Comparison of ENCODE assay signal across 9 cellular contexts in the genomic region with DNA sequence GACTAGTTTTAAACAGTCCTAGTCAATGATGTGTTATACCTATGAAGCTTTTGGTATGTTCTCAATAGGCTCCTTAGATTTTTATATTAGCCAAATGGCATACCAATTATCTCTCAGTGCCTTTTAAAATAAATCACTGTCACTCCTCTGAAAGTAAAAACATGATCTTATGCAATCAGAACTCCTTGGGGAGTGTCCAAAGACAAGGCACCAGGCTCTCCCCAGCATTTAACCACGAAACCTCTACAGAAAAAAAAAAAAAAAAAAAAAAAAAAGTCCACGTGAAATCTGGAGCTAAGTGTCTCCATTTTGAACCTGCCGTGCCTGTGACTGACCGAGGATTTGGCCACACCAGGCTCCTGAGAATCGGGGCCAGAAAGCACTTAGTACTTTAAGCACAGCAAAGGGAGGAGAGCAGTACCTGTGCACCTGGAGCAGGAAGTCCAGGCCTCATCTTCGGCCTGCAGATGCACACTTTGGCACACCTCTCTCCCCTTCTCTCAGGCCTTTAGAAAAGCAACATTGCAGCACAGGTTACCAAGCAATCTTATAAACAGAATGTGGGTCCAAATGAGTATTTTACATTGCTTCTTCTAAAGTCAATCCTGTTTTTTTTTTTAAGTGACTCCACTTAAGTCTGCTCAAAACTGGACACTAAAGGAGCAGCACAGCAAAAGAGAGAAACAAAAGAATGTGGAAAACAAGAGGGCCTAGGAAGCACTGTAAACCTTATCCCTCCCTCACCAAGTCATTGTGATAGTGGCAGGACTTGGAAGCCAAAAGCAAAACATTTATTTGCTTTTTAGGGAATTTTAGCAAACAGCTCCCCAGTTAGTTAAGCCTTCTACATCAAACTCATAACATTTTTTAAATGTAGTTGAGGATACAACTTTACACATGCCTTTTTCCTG. TPM values are rescaled to one million over a fixed set of nuclear protein-coding genes. Genes with fewer than 3 reads are reported as not detected.
DNase-seq lines count a peak whose midpoint lies in the region; ATAC-seq and TF ChIP-seq lines count a peak whose summit lies in the region.
"Had no signal": no experiment of that assay in that cellular context is flagged by ENCODE, and none has a peak within 500 bp of the region (broad histone marks: within the 10 kb centered on the region; RNA-seq: fewer than 3 reads in every experiment).

No MANE protein-coding gene starts in this region.

- TF ChIP-seq POLR2A in breast epithelium (IDR thresholded peaks at IDR 0.05), result no peak

- peaks cover 32% of the 10 kb centered on the region for H3K27me3 Mint-ChIP-seq in activated CD4-positive, alpha-beta T cell treated with anti-CD3 and anti-CD28 coated beads for 36 hours

- TF ChIP-seq CTCF in breast epithelium (IDR thresholded peaks at IDR 0.05) (no peak), RWPE1 (conservative IDR thresholded peaks at IDR 0.05; ENCODE audit: low read depth) (no peak)

- POLR2A ChIA-PET in RWPE1 (lab: Yijun Ruan, JAX; ENCODE audit: low non-redundant PET), result no interaction called here
- POLR2A ChIA-PET in activated CD4-positive, alpha-beta T cell treated with anti-CD3 and anti-CD28 coated beads for 36 hours (lab: Charles Lee), result interaction anchor here (0.6 kb wide), 1 partner anchor 74 kb away, joined by 4 read pairs; no protein-coding TSS in a partner anchor

- H3K36me3 ChIP-seq in breast epithelium, result no peaks in the 10 kb centered on the region
- H3K36me3 ChIP-seq in muscle layer of duodenum (ENCODE audit: control insufficient read depth in 1 of 2, insufficient read depth in 2 of 2, low read length in 2 of 2), result peaks cover 0 to under 1% of the 10 kb centered on the region in 2 donors
- H3K36me3 ChIP-seq: pancreas had no signal

- no peaks in the 10 kb centered on the region for H3K4me1 ChIP-seq in breast epithelium
- H3K4me1 ChIP-seq in muscle layer of duodenum (ENCODE audit: control insufficient read depth in 1 of 2, insufficient read depth in 2 of 2, low read length in 2 of 2), result peaks cover 0 to 22% of the 10 kb centered on the region in 2 donors

- DNase-seq in NCI-H146 treated with DMSO at 0.1 percent for 48 hours (lab: John Stamatoyannopoulos, UW; ENCODE audit: unreplicated experiment), result peak; percentile 6
- DNase-seq in breast epithelium (ENCODE audit: low spot score in 2 of 2), result no peak
- DNase-seq in RWPE1 (ENCODE audit: low spot score), result no peak
- no peak for DNase-seq in activated CD4-positive, alpha-beta T cell treated with anti-CD3 and anti-CD28 coated beads for 36 hours
- DNase-seq in HT-29 (ENCODE audit: low spot score), result no peak
- DNase-seq: pancreas had no signal

- CTCF ChIA-PET in RWPE1 (lab: Yijun Ruan, JAX), result no interaction called here
- CTCF ChIA-PET in activated CD4-positive, alpha-beta T cell treated with anti-CD3 and anti-CD28 coated beads for 36 hours (lab: Charles Lee), result interaction anchor here (0.5 kb wide), 1 partner anchor 73 kb away, joined by 3 read pairs; no protein-coding TSS in a partner anchor

- no peaks in the 10 kb centered on the region for H3K9me3 Mint-ChIP-seq in activated CD4-positive, alpha-beta T cell treated with anti-CD3 and anti-CD28 coated beads for 36 hours (ENCODE audit: low read depth)

- H3K27ac Mint-ChIP-seq in activated CD4-positive, alpha-beta T cell treated with anti-CD3 and anti-CD28 coated beads for 36 hours, result no peak overlapping the region

- H3K4me3 Mint-ChIP-seq in activated CD4-positive, alpha-beta T cell treated with anti-CD3 and anti-CD28 coated beads for 36 hours, result no peak overlapping the region

- H3K4me1 Mint-ChIP-seq in activated CD4-positive, alpha-beta T cell treated with anti-CD3 and anti-CD28 coated beads for 36 hours, result peaks cover 12% of the 10 kb centered on the region

- peak overlapping the region in 2 of 3 donors; percentile 60 to 62 for H3K4me3 ChIP-seq in breast epithelium
- peak overlapping the region; percentile 72 to 79 for H3K4me3 ChIP-seq in muscle layer of duodenum (ENCODE audit: low read depth in 1 of 2, low read length in 2 of 2)
- H3K4me3 ChIP-seq: GM12878 had no signal

- intact Hi-C loops in breast epithelium (cut with DNase I; ENCODE audit: low total_unique reads), result no loop called here
- intact Hi-C loops in activated CD4-positive, alpha-beta T cell treated with anti-CD3 and anti-CD28 coated beads for 36 hours (cut with DNase I, micrococcal nuclease), result no loop called here

- H3K27me3 ChIP-seq in breast epithelium, result no peaks in the 10 kb centered on the region
- no peaks in the 10 kb centered on the region for H3K27me3 ChIP-seq in muscle layer of duodenum (ENCODE audit: low read depth, low read length)
- H3K27me3 ChIP-seq: pancreas had no signal

- ATAC-seq in activated CD4-positive, alpha-beta T cell treated with anti-CD3 and anti-CD28 coated beads for 36 hours, result no peak
- ATAC-seq: GM12878 had no signal

- H3K9me3 ChIP-seq in breast epithelium (no peaks in the 10 kb centered on the region), muscle layer of duodenum (ENCODE audit: control insufficient read depth in 1 of 2, low read length in 2 of 2) (no peaks in the 10 kb centered on the region)
- H3K9me3 ChIP-seq: pancreas had no signal

- H3K36me3 Mint-ChIP-seq in activated CD4-positive, alpha-beta T cell treated with anti-CD3 and anti-CD28 coated beads for 36 hours (ENCODE audit: low read depth), result no peaks in the 10 kb centered on the region

- H3K27ac ChIP-seq in breast epithelium, result peak overlapping the region; percentile 26 to 31
- peak overlapping the region; percentile 64 for H3K27ac ChIP-seq in muscle layer of duodenum (ENCODE audit: low read length)
- peak overlapping the region; percentile 93 for H3K27ac ChIP-seq in temporal lobe (ENCODE audit: low read depth, low read length)
- no peak overlapping the region for H3K27ac ChIP-seq in RWPE1

RNA-seq across cellular contexts. Expression of a gene that starts 1.5 kb away (rescaled TPM):
- 10 to 100 TPM in 2 of 3 donors, 1 to 10 TPM in 1; 6.9 to 17.8 (median 13.9) TPM for total RNA-seq in breast epithelium
- 15.2 TPM for total RNA-seq in temporal lobe
- total RNA-seq in activated CD4-positive, alpha-beta T cell treated with anti-CD3 and anti-CD28 coated beads for 36 hours, result under 1 TPM in 1 of 2 experiments, not detected in 1; 0.35 TPM
- not detected in 2 replicates for total RNA-seq in HT-29 (2014; rRNA removed; shearing (Covaris generic))
